1 cellular context compared by ENCODE assay signal in genomic region chr18:28357785-28358401, GRCh38.
TF ChIP-seq lines count a peak whose summit lies in the region.

No MANE protein-coding gene starts in this region.

TF ChIP-seq in GM23338, 12 proteins besides CTCF, POLR2A, EP300 and RAD21 (continued from another document):
- no peak for TF ChIP-seq ZNF462 (CRISPR knock-in tag; IDR thresholded peaks at IDR 0.05)
- no peak for TF ChIP-seq JUNB (IDR thresholded peaks at IDR 0.05; ENCODE audit: unreplicated experiment)
- TF ChIP-seq ZNF331 (CRISPR knock-in tag; IDR thresholded peaks at IDR 0.05; ENCODE audit: low read depth): no peak
- no peak for TF ChIP-seq EZH2 (IDR thresholded peaks at IDR 0.05; ENCODE audit: low read depth, unreplicated experiment)
